Comparison of ENCODE assay signal across 2 cellular contexts in the genomic region with DNA sequence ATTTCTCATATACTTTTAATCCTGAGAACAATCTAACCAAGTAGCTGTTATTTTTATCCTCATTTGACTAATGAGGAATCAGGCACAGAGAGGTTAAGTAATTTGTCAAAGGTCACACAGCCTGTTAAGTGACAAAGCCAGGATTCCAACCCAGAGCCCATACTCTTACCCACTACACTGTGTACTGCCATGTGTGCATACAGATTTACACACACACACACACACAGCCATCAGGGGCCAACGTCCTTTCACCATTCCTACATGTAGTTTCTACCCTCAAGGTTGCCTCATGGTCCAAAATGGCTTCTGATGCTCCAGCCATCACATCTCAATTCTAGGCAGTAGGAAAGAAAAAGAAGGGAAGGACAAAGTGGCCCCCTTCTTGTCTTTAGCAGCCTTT.
A peak's percentile ranks its signal among the peaks of the same experiment; 100 is the strongest.
TF ChIP-seq lines count a peak whose summit lies in the region.

No MANE protein-coding gene starts in this region.

TF ChIP-seq in HepG2, 621 proteins besides CTCF, POLR2A, EP300 and RAD21:
- TF ChIP-seq NR2F2 (IDR thresholded peaks at IDR 0.05; ENCODE audit: borderline replicate concordance, low read depth) (no peak), ZNF766 (CRISPR knock-in tag; IDR thresholded peaks at IDR 0.05; ENCODE audit: borderline replicate concordance) (no peak), ZMYM3 (CRISPR knock-in tag; IDR thresholded peaks at IDR 0.05) (peak; percentile 90), ZNF768 (CRISPR knock-in tag; IDR thresholded peaks at IDR 0.05) (peak; percentile 89; the same call in 1 of the 2 replicates), KDM1A (CRISPR knock-in tag; IDR thresholded peaks at IDR 0.05) (0 out of 2 replicates have a peak, but pooled peaks have one; percentile 48), TBL1XR1 (IDR thresholded peaks at IDR 0.05; ENCODE audit: borderline replicate concordance, low read length, partially characterized antibody) (no peak), ZNF354B (CRISPR knock-in tag; IDR thresholded peaks at IDR 0.05) (no peak), HDAC6 (IDR thresholded peaks at IDR 0.05; ENCODE audit: low read depth, low read length) (no peak), HOXA9 (CRISPR knock-in tag; IDR thresholded peaks at IDR 0.05; ENCODE audit: borderline replicate concordance) (0 out of 2 replicates have a peak, but pooled peaks have one; percentile 38), ZNF660 (CRISPR knock-in tag; IDR thresholded peaks at IDR 0.05; ENCODE audit: borderline replicate concordance, low read depth) (no peak)
- TF ChIP-seq, protein P1, sequence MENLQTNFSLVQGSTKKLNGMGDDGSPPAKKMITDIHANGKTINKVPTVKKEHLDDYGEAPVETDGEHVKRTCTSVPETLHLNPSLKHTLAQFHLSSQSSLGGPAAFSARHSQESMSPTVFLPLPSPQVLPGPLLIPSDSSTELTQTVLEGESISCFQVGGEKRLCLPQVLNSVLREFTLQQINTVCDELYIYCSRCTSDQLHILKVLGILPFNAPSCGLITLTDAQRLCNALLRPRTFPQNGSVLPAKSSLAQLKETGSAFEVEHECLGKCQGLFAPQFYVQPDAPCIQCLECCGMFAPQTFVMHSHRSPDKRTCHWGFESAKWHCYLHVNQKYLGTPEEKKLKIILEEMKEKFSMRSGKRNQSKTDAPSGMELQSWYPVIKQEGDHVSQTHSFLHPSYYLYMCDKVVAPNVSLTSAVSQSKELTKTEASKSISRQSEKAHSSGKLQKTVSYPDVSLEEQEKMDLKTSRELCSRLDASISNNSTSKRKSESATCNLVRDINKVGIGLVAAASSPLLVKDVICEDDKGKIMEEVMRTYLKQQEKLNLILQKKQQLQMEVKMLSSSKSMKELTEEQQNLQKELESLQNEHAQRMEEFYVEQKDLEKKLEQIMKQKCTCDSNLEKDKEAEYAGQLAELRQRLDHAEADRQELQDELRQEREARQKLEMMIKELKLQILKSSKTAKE (CRISPR knock-in tag; IDR thresholded peaks at IDR 0.05; ENCODE audit: borderline replicate concordance): 0 out of 2 replicates have a peak, but pooled peaks have one; percentile 23
- TF ChIP-seq, protein P2, sequence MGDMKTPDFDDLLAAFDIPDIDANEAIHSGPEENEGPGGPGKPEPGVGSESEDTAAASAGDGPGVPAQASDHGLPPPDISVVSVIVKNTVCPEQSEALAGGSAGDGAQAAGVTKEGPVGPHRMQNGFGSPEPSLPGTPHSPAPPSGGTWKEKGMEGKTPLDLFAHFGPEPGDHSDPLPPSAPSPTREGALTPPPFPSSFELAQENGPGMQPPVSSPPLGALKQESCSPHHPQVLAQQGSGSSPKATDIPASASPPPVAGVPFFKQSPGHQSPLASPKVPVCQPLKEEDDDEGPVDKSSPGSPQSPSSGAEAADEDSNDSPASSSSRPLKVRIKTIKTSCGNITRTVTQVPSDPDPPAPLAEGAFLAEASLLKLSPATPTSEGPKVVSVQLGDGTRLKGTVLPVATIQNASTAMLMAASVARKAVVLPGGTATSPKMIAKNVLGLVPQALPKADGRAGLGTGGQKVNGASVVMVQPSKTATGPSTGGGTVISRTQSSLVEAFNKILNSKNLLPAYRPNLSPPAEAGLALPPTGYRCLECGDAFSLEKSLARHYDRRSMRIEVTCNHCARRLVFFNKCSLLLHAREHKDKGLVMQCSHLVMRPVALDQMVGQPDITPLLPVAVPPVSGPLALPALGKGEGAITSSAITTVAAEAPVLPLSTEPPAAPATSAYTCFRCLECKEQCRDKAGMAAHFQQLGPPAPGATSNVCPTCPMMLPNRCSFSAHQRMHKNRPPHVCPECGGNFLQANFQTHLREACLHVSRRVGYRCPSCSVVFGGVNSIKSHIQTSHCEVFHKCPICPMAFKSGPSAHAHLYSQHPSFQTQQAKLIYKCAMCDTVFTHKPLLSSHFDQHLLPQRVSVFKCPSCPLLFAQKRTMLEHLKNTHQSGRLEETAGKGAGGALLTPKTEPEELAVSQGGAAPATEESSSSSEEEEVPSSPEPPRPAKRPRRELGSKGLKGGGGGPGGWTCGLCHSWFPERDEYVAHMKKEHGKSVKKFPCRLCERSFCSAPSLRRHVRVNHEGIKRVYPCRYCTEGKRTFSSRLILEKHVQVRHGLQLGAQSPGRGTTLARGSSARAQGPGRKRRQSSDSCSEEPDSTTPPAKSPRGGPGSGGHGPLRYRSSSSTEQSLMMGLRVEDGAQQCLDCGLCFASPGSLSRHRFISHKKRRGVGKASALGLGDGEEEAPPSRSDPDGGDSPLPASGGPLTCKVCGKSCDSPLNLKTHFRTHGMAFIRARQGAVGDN (CRISPR knock-in tag; IDR thresholded peaks at IDR 0.05): no peak
- TF ChIP-seq, protein P3, sequence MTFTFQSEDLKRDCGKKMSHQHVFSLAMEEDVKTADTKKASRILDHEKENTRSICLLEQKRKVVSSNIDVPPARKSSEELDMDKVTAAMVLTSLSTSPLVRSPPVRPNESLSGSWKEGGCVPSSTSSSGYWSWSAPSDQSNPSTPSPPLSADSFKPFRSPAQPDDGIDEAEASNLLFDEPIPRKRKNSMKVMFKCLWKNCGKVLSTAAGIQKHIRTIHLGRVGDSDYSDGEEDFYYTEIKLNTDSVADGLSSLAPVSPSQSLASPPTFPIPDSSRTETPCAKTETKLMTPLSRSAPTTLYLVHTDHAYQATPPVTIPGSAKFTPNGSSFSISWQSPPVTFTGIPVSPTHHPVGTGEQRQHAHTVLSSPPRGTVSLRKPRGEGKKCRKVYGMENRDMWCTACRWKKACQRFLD (CRISPR knock-in tag; IDR thresholded peaks at IDR 0.05; ENCODE audit: borderline replicate concordance): no peak

TF ChIP-seq in K562, 482 proteins besides CTCF, POLR2A, EP300 and RAD21:
- TF ChIP-seq CREM (IDR thresholded peaks at IDR 0.05; ENCODE audit: low read depth) (no peak), ETS2 (tag; IDR thresholded peaks at IDR 0.05; ENCODE audit: borderline replicate concordance, poor library complexity, severe bottlenecking) (no peak), HDAC2 (IDR thresholded peaks at IDR 0.05) (peak; percentile 40; the same call in 1 of the 2 replicates), KLF10 (CRISPR knock-in tag; IDR thresholded peaks at IDR 0.05) (no peak), KDM1A (IDR thresholded peaks at IDR 0.05) (peak; percentile 43 to 73; a peak in 3 of 4 replicates), SMARCA5 (IDR thresholded peaks at IDR 0.05) (peak; percentile 96), BCOR (IDR thresholded peaks at IDR 0.05) (peak; percentile 93), MAFK (IDR thresholded peaks at IDR 0.05; ENCODE audit: low read length) (no peak), TCFL5 (CRISPR knock-in tag; conservative IDR thresholded peaks at IDR 0.05) (no peak), ZFP36 (IDR thresholded peaks at IDR 0.05; ENCODE audit: low read depth, low read length, partially characterized antibody) (peak; percentile 70), ZNF561 (CRISPR knock-in tag; conservative IDR thresholded peaks at IDR 0.05) (no peak), EZH2 (IDR thresholded peaks at IDR 0.05; ENCODE audit: borderline replicate concordance, low read depth, low read length) (no peak), CBX1 (IDR thresholded peaks at IDR 0.05; ENCODE audit: low read depth) (peak; percentile 35; the same call in 1 of the 2 replicates), ZNF143 (CRISPR knock-in tag; IDR thresholded peaks at IDR 0.05) (0 out of 2 replicates have a peak, but pooled peaks have one; percentile 16), KHSRP (IDR thresholded peaks at IDR 0.05) (no peak), ADNP (tag; IDR thresholded peaks at IDR 0.05) (peak; percentile 70; the same call in 1 of the 2 replicates), POU5F1 (IDR thresholded peaks at IDR 0.05; ENCODE audit: borderline replicate concordance, low read depth, low read length, partially characterized antibody) (no peak), MTA1 (IDR thresholded peaks at IDR 0.05; ENCODE audit: borderline replicate concordance) (no peak), RBM25 (IDR thresholded peaks at IDR 0.05; ENCODE audit: low read depth, low read length, severe bottlenecking) (peak; percentile 96), PTBP1 (IDR thresholded peaks at IDR 0.05; ENCODE audit: low read depth, low read length) (0 out of 2 replicates have a peak, but pooled peaks have one; percentile 63)
